24 cellular contexts compared by ENCODE assay signal in the genomic region with DNA sequence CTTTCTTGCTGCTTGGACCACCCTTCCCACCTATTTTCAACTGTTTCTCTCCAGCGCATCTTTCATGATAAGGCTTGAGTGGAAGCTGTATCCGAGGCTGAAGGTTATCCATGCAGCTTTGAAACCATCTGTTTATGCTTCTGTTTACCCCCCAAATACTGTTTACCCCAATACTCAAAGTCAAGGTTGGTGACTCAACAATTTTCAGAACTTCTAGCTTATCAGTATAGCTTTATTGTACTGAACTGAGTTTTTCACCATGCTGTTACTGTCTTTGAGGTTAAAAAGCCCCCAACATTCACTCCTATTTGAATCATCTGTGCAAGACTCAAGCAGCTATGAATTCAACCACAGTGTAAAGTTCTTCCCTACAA. TPM values are rescaled to one million over a fixed set of nuclear protein-coding genes. Genes with fewer than 3 reads are reported as not detected.
A peak's percentile ranks its signal among the peaks of the same experiment; 100 is the strongest.
DNase-seq lines count a peak whose midpoint lies in the region; ATAC-seq and TF ChIP-seq lines count a peak whose summit lies in the region.
"Had no signal": no experiment of that assay in that cellular context is flagged by ENCODE, and none has a peak within 500 bp of the region (broad histone marks: within the 10 kb centered on the region; RNA-seq: fewer than 3 reads in every experiment).

No MANE protein-coding gene starts in this region.

- BruUV-seq in Caco-2 (replicated peaks; lab: Mats Ljungman, UMichigan), result no TSS peak

- intact Hi-C loops in Caco-2 (cut with micrococcal nuclease; ENCODE audit: unreplicated experiment), result no loop called here

- H3F3A ChIP-seq in SK-N-SH (replicated peaks; ENCODE audit: insufficient read depth), result peaks cover 10% of the 10 kb centered on the region

- H3K27me3 ChIP-seq in SK-N-SH (ENCODE audit: insufficient read depth), result no peaks in the 10 kb centered on the region
- H3K27me3 ChIP-seq in Caco-2 (replicated peaks; ENCODE audit: control insufficient read depth, insufficient read depth, low read length), result no peaks in the 10 kb centered on the region
- H3K27me3 ChIP-seq: MG63, neutrophil, stomach, upper lobe of right lung had no signal

- 0 out of 2 replicates have a peak overlapping the region, but pooled peaks have one; percentile 45 for H2AFZ ChIP-seq in SK-N-SH (ENCODE audit: low read depth)

- H3K9me3 Mint-ChIP-seq in Caco-2 (ENCODE audit: unreplicated experiment), result peaks cover 12% of the 10 kb centered on the region
- H3K9me3 Mint-ChIP-seq in activated CD8-positive, alpha-beta T cell treated with anti-CD3 and anti-CD28 coated beads, Interleukin-2, amount 10 ng/mL, durations not matched to agents 7 days and 5 days (ENCODE audit: insufficient read depth), result no peaks in the 10 kb centered on the region
- H3K9me3 Mint-ChIP-seq in immature natural killer cell, result no peaks in the 10 kb centered on the region
- H3K9me3 Mint-ChIP-seq: activated T-cell treated with anti-CD3 and anti-CD28 coated beads, Interleukin-2, amount 50 U/mL, for 72 hours had no signal

- H3K27ac Mint-ChIP-seq in Caco-2 (ENCODE audit: unreplicated experiment) (peak overlapping the region; percentile 93), immature natural killer cell (peak overlapping the region; percentile 65 to 97 (median 91))
- H3K27ac Mint-ChIP-seq in activated CD8-positive, alpha-beta T cell treated with anti-CD3 and anti-CD28 coated beads, Interleukin-2, amount 10 ng/mL, durations not matched to agents 7 days and 5 days, result peak overlapping the region; percentile 69

- no peak overlapping the region for H3K27ac ChIP-seq in SK-N-SH (ENCODE audit: low read depth in 2 of 2, low read length in 1 of 2)
- H3K27ac ChIP-seq: neutrophil, upper lobe of right lung had no signal

- H3K9me3 ChIP-seq in SK-N-SH (no peaks in the 10 kb centered on the region), Caco-2 (peaks cover 11% of the 10 kb centered on the region; the same call in 1 of the 2 replicates)
- H3K9me3 ChIP-seq: MG63, neutrophil, stomach, upper lobe of right lung had no signal

- no peak for TF ChIP-seq RAD21 in SK-N-SH (IDR thresholded peaks at IDR 0.05; ENCODE audit: low read length)

- POLR2A ChIA-PET in SK-N-SH (lab: Yijun Ruan, JAX), result interaction anchor here (1.1 kb wide), 1 partner anchor 331 kb away, joined by 3 read pairs; no protein-coding TSS in a partner anchor
- POLR2A ChIA-PET in Caco-2 (lab: Charles Lee), result interaction anchor here (0.6 kb wide), 1 partner anchor 17 kb away, joined by 5 read pairs; no protein-coding TSS in a partner anchor
- POLR2A ChIA-PET in activated CD8-positive, alpha-beta T cell treated with anti-CD3 and anti-CD28 coated beads, Interleukin-2, amount 10 ng/mL, durations not matched to agents 7 days and 5 days (lab: Charles Lee), result interaction anchor here (1.4 to 1.6 kb wide), 2 partner anchors 99 to 116 kb away, joined by 3 to 6 read pairs; partner anchors contain the start of gene MIF

- CTCF ChIA-PET in SK-N-SH (lab: Yijun Ruan, JAX), result interaction anchor here (1.7 kb wide), 1 partner anchor 180 kb away, joined by 5 read pairs; no protein-coding TSS in a partner anchor
- CTCF ChIA-PET in Caco-2 (lab: Charles Lee), result no interaction called here
- CTCF ChIA-PET in activated CD8-positive, alpha-beta T cell treated with anti-CD3 and anti-CD28 coated beads, Interleukin-2, amount 10 ng/mL, durations not matched to agents 7 days and 5 days (lab: Charles Lee), result interaction anchor here (1.2 to 2.8 kb wide), 3 partner anchors 17 to 164 kb away, joined by 3 to 18 read pairs (median 4); no protein-coding TSS in a partner anchor

- DNase-seq in SK-N-SH, result no peak
- DNase-seq in Caco-2, result no peak
- DNase-seq in activated CD8-positive, alpha-beta T cell treated with anti-CD3 and anti-CD28 coated beads, Interleukin-2, amount 10 ng/mL, durations not matched to agents 7 days and 5 days, result no peak
- no peak for DNase-seq in immature natural killer cell
- DNase-seq in GM03348 (ENCODE audit: low spot score), result no peak
- no peak for DNase-seq in NOMO-1 treated with dmso at 0.1 percent for 144 hours (lab: John Stamatoyannopoulos, UW; ENCODE audit: unreplicated experiment)
- DNase-seq: activated T-cell treated with anti-CD3 and anti-CD28 coated beads, Interleukin-2, amount 50 U/mL, for 72 hours; anterior cingulate cortex; hypothalamus; kidney glomerular epithelial cell; mesenchymal stem cell; MG63; NCI-H146; NK-92 treated with Interleukin-12 subunit alpha and Interleukin-12 subunit beta, amount 100 ng/mL, for 24 hours; stimulated activated CD4-positive, alpha-beta T cell treated with anti-CD3 and anti-CD28 coated beads, Interleukin-15, amount 100 ng/mL, for 24 hours; stomach; upper lobe of right lung had no signal

- H3K9me2 ChIP-seq in SK-N-SH, result no peaks in the 10 kb centered on the region

- no peak for TF ChIP-seq EP300 in SK-N-SH (IDR thresholded peaks at IDR 0.05; ENCODE audit: borderline replicate concordance in 1 of 2, low read depth in 1 of 2, low read length in 1 of 2)

- no peak overlapping the region for H3K4me2 ChIP-seq in SK-N-SH

- ATAC-seq in SK-N-SH treated with all-trans-retinoic acid at 6 μM for 48 hours (no peak), HG02798 (IDR thresholded peaks at IDR 0.05; ENCODE audit: poor library complexity, unreplicated experiment) (no peak)
- no peak for ATAC-seq in activated CD8-positive, alpha-beta T cell treated with anti-CD3 and anti-CD28 coated beads, Interleukin-2, amount 10 ng/mL, durations not matched to agents 7 days and 5 days
- ATAC-seq: activated CD4-positive, CD25-positive, alpha-beta regulatory T cell treated with anti-CD3 and anti-CD28 coated beads, Interleukin-2, amount 50 U/mL, for 24 hours; upper lobe of right lung had no signal

- H3K4me3 Mint-ChIP-seq in Caco-2 (ENCODE audit: unreplicated experiment), result no peak overlapping the region
- peak overlapping the region; percentile 33 for H3K4me3 Mint-ChIP-seq in activated CD8-positive, alpha-beta T cell treated with anti-CD3 and anti-CD28 coated beads, Interleukin-2, amount 10 ng/mL, durations not matched to agents 7 days and 5 days
- peak overlapping the region; percentile 45 to 95 (median 79) for H3K4me3 Mint-ChIP-seq in immature natural killer cell

- no peaks in the 10 kb centered on the region for H3K27me3 Mint-ChIP-seq in Caco-2 (ENCODE audit: insufficient read depth, unreplicated experiment)
- no peaks in the 10 kb centered on the region for H3K27me3 Mint-ChIP-seq in activated CD8-positive, alpha-beta T cell treated with anti-CD3 and anti-CD28 coated beads, Interleukin-2, amount 10 ng/mL, durations not matched to agents 7 days and 5 days (ENCODE audit: low read depth)
- H3K27me3 Mint-ChIP-seq in immature natural killer cell (ENCODE audit: low read depth in 3 of 3), result peaks cover 9 to 15% (median 14%) of the 10 kb centered on the region in 3 donors

- H3K4me1 Mint-ChIP-seq in Caco-2 (ENCODE audit: low read depth, unreplicated experiment) (peaks cover 33% of the 10 kb centered on the region), immature natural killer cell (peaks cover 30 to 47% of the 10 kb centered on the region in 2 donors)
- H3K4me1 Mint-ChIP-seq in activated CD8-positive, alpha-beta T cell treated with anti-CD3 and anti-CD28 coated beads, Interleukin-2, amount 10 ng/mL, durations not matched to agents 7 days and 5 days (ENCODE audit: low read depth), result peaks cover 34% of the 10 kb centered on the region

- H3K4me1 ChIP-seq in SK-N-SH (ENCODE audit: control insufficient read depth in 1 of 2, insufficient read depth in 2 of 2, low read depth in 1 of 2, low read length in 1 of 2), result peaks cover 7 to 8% of the 10 kb centered on the region in 2 experiments; a peak in 3 of 4 replicates
- H3K4me1 ChIP-seq in Caco-2, result peaks cover 26% of the 10 kb centered on the region

- H3K79me2 ChIP-seq in SK-N-SH (ENCODE audit: insufficient read depth), result peaks cover 37% of the 10 kb centered on the region

- no peaks in the 10 kb centered on the region for H4K20me1 ChIP-seq in SK-N-SH (ENCODE audit: insufficient read depth)

- H3K36me3 ChIP-seq in SK-N-SH (replicated peaks in 1 of 2; ENCODE audit: control insufficient read depth in 1 of 2, insufficient read depth in 2 of 2, low read length in 1 of 2), result no peaks in the 10 kb centered on the region
- H3K36me3 ChIP-seq in Caco-2 (ENCODE audit: control insufficient read depth, insufficient read depth, low read length), result no peaks in the 10 kb centered on the region
- H3K36me3 ChIP-seq: MG63, neutrophil, stomach, upper lobe of right lung had no signal

- H3K9ac ChIP-seq in SK-N-SH, result no peak overlapping the region

- H3K4me3 ChIP-seq in SK-N-SH (ENCODE audit: low read depth in 2 of 2, low read length in 1 of 2) (no peak overlapping the region), Caco-2 (ENCODE audit: low read depth, low read length) (no peak overlapping the region)

- TF ChIP-seq CTCF in SK-N-SH (IDR thresholded peaks at IDR 0.05) (no peak), Caco-2 (IDR thresholded peaks at IDR 0.05; ENCODE audit: insufficient read depth in 1 of 2, low read depth in 1 of 2, low read length in 1 of 2, severe bottlenecking in 1 of 2, unreplicated experiment in 1 of 2) (no peak)

- H3K36me3 Mint-ChIP-seq in Caco-2 (ENCODE audit: insufficient read depth, unreplicated experiment) (peaks cover 15% of the 10 kb centered on the region), immature natural killer cell (no peaks in the 10 kb centered on the region)
- H3K36me3 Mint-ChIP-seq in activated CD8-positive, alpha-beta T cell treated with anti-CD3 and anti-CD28 coated beads, Interleukin-2, amount 10 ng/mL, durations not matched to agents 7 days and 5 days (ENCODE audit: low read depth), result peaks cover 11% of the 10 kb centered on the region

- WGBS in SK-N-SH (ENCODE audit: low lambda C conversion rate), result 93% methylated on average over 2 of the region's 2 CpGs

RNA-seq across cellular contexts. Expression of gene CABIN1, which starts 1.1 kb away (rescaled TPM):
- polyA plus RNA-seq in SK-N-SH (2012; rRNA removed) (6.1 and 7.3 TPM in 2 replicates), immature natural killer cell (10 to 100 TPM in 1 of 3 donors, 1 to 10 TPM in 2; 1.5 to 15.0 (median 3.4) TPM)
- 3.4 and 4.3 TPM in 2 replicates for polyA plus RNA-seq in SK-N-SH (2012; cell fraction: cytosol; rRNA removed)
- polyA plus RNA-seq in SK-N-SH (2012; cell fraction: nucleus; rRNA removed), result 35.3 and 62.4 TPM in 2 replicates
- 65.0 and 72.7 TPM in 2 replicates for total RNA-seq in Caco-2 (2022)
- total RNA-seq in activated CD8-positive, alpha-beta T cell treated with anti-CD3 and anti-CD28 coated beads, Interleukin-2, amount 10 ng/mL, durations not matched to agents 7 days and 5 days, result 100 to 1,000 TPM; 147 to 159 TPM

RNA-seq across cellular contexts. Expression of gene GSTT4, which starts 4.8 kb away (rescaled TPM):
- not detected in 2 replicates for polyA plus RNA-seq in SK-N-SH (2012; rRNA removed)
- not detected in 2 replicates for polyA plus RNA-seq in SK-N-SH (2012; cell fraction: cytosol; rRNA removed)
- polyA plus RNA-seq in SK-N-SH (2012; cell fraction: nucleus; rRNA removed), result not detected in 2 replicates
- total RNA-seq in Caco-2 (2022), result 0.16 TPM in 1 of 2 replicates, not detected in the other
- not detected for total RNA-seq in activated CD8-positive, alpha-beta T cell treated with anti-CD3 and anti-CD28 coated beads, Interleukin-2, amount 10 ng/mL, durations not matched to agents 7 days and 5 days
- polyA plus RNA-seq in immature natural killer cell, result not detected
- total RNA-seq: activated T-cell treated with anti-CD3 and anti-CD28 coated beads, Interleukin-2, amount 50 U/mL, for 72 hours; fibroblast of villous mesenchyme; stomach; T-helper 2 cell treated with Interferon-gamma antibody and Interleukin-4, amounts not matched to agents 100 ng/mL and 5 ng/mL, for 36 hours; upper lobe of right lung had no signal
- polyA plus RNA-seq: BJ, stomach had no signal

RNA-seq across cellular contexts. Expression of gene GSTT2, which starts 30.1 kb away (rescaled TPM):
- polyA plus RNA-seq in SK-N-SH (2012; rRNA removed), result 3.7 and 6.3 TPM in 2 replicates
- 1.1 and 1.5 TPM in 2 replicates for polyA plus RNA-seq in SK-N-SH (2012; cell fraction: cytosol; rRNA removed)
- polyA plus RNA-seq in SK-N-SH (2012; cell fraction: nucleus; rRNA removed), result 19.4 and 20.0 TPM in 2 replicates
- total RNA-seq in Caco-2 (2022), result 0.82 and 1.0 TPM in 2 replicates
- total RNA-seq in activated CD8-positive, alpha-beta T cell treated with anti-CD3 and anti-CD28 coated beads, Interleukin-2, amount 10 ng/mL, durations not matched to agents 7 days and 5 days, result not detected
- not detected for polyA plus RNA-seq in immature natural killer cell
- total RNA-seq: activated T-cell treated with anti-CD3 and anti-CD28 coated beads, Interleukin-2, amount 50 U/mL, for 72 hours; fibroblast of villous mesenchyme; stomach had no signal

RNA-seq across cellular contexts. Expression of gene DDT, which starts 35.8 kb away (rescaled TPM):
- 181 and 198 TPM in 2 replicates for polyA plus RNA-seq in SK-N-SH (2012; rRNA removed)
- polyA plus RNA-seq in SK-N-SH (2012; cell fraction: cytosol; rRNA removed), result 149 and 169 TPM in 2 replicates
- 99.0 and 113 TPM in 2 replicates for polyA plus RNA-seq in SK-N-SH (2012; cell fraction: nucleus; rRNA removed)
- 121 and 123 TPM in 2 replicates for total RNA-seq in Caco-2 (2022)
- total RNA-seq in activated CD8-positive, alpha-beta T cell treated with anti-CD3 and anti-CD28 coated beads, Interleukin-2, amount 10 ng/mL, durations not matched to agents 7 days and 5 days, result 100 to 1,000 TPM; 128 to 136 TPM
- 100 to 1,000 TPM in 2 of 3 donors, 10 to 100 TPM in 1; 78.8 to 168 (median 105) TPM for polyA plus RNA-seq in immature natural killer cell

RNA-seq across cellular contexts. Expression of gene DDTL, which starts 43.3 kb away (rescaled TPM):
- 1.6 and 2.0 TPM in 2 replicates for polyA plus RNA-seq in SK-N-SH (2012; rRNA removed)
- 1.2 and 1.6 TPM in 2 replicates for polyA plus RNA-seq in SK-N-SH (2012; cell fraction: cytosol; rRNA removed)
- 3.4 and 4.5 TPM in 2 replicates for polyA plus RNA-seq in SK-N-SH (2012; cell fraction: nucleus; rRNA removed)
- 4.1 and 6.2 TPM in 2 replicates for total RNA-seq in Caco-2 (2022)
- total RNA-seq in activated CD8-positive, alpha-beta T cell treated with anti-CD3 and anti-CD28 coated beads, Interleukin-2, amount 10 ng/mL, durations not matched to agents 7 days and 5 days, result not detected
- polyA plus RNA-seq in immature natural killer cell, result 1 to 10 TPM in 1 of 3 donors, under 1 TPM in 1, not detected in 1; 0.72 to 2.9 TPM
